Comparison of ENCODE assay signal across 14 cellular contexts in genomic region chr6:139748353-139749146, GRCh38.
A peak's percentile ranks its signal among the peaks of the same experiment; 100 is the strongest.
DNase-seq lines count a peak whose midpoint lies in the region; ATAC-seq and TF ChIP-seq lines count a peak whose summit lies in the region.
"Had no signal": no experiment of that assay in that cellular context is flagged by ENCODE, and none has a peak within 500 bp of the region (broad histone marks: within the 10 kb centered on the region; RNA-seq: fewer than 3 reads in every experiment).

No MANE protein-coding gene starts in this region.

- DNase-seq in EL: peak; percentile 70
- peak; percentile 67 for DNase-seq in RPMI7951 (ENCODE audit: low read depth)
- no peak for DNase-seq in left cardiac atrium
- no peak for DNase-seq in neural crest cell (ENCODE audit: low read depth, low spot score)
- DNase-seq in activated CD4-positive, alpha-beta memory T cell treated with anti-CD3 and anti-CD28 coated beads for 36 hours: no peak
- no peak for DNase-seq in activated T-cell treated with anti-CD3 and anti-CD28 coated beads, Interleukin-2, amount 50 U/mL, for 24 hours
- DNase-seq: activated CD4-positive, alpha-beta T cell treated with anti-CD3 and anti-CD28 coated beads for 1 hour; DMS79; effector memory CD8-positive, alpha-beta T cell; stimulated activated CD4-positive, alpha-beta T cell treated with anti-CD3 and anti-CD28 coated beads, Interleukin-4, amount 100 ng/mL, for 1 hour had no signal

- H3K4me1 Mint-ChIP-seq in neural crest cell: peaks cover 32% of the 10 kb centered on the region
- no peaks in the 10 kb centered on the region for H3K4me1 Mint-ChIP-seq in activated CD4-positive, alpha-beta memory T cell treated with anti-CD3 and anti-CD28 coated beads for 36 hours (ENCODE audit: low read depth)
- no peaks in the 10 kb centered on the region for H3K4me1 Mint-ChIP-seq in activated T-cell treated with anti-CD3 and anti-CD28 coated beads, Interleukin-2, amount 50 U/mL, for 24 hours (ENCODE audit: low read depth)
- H3K4me1 Mint-ChIP-seq: stimulated activated effector memory CD8-positive, alpha-beta T cell treated with anti-CD3 and anti-CD28 coated beads, Interleukin-12 subunit alpha, Interleukin-12 subunit beta, amount 100 ng/mL, for 72 hours had no signal

- H3K9me3 Mint-ChIP-seq in neural crest cell: no peaks in the 10 kb centered on the region
- no peaks in the 10 kb centered on the region for H3K9me3 Mint-ChIP-seq in activated CD4-positive, alpha-beta memory T cell treated with anti-CD3 and anti-CD28 coated beads for 36 hours
- no peaks in the 10 kb centered on the region for H3K9me3 Mint-ChIP-seq in activated T-cell treated with anti-CD3 and anti-CD28 coated beads, Interleukin-2, amount 50 U/mL, for 24 hours
- H3K9me3 Mint-ChIP-seq: activated T-helper 1 cell treated with anti-CD3 and anti-CD28 coated beads, Interleukin-12 subunit alpha, Interleukin-12 subunit beta, Interleukin-2, Interleukin-4 antibody, amounts not matched to agents 30 ng/mL and 10 ng/mL and 1 ng/mL, durations not matched to agents 14 hours and 24 hours and 36 hours; effector memory CD8-positive, alpha-beta T cell; stimulated activated effector memory CD8-positive, alpha-beta T cell treated with anti-CD3 and anti-CD28 coated beads, Interleukin-12 subunit alpha, Interleukin-12 subunit beta, amount 100 ng/mL, for 72 hours had no signal

- no peaks in the 10 kb centered on the region for H3K36me3 Mint-ChIP-seq in neural crest cell (ENCODE audit: low read depth)
- H3K36me3 Mint-ChIP-seq in activated CD4-positive, alpha-beta memory T cell treated with anti-CD3 and anti-CD28 coated beads for 36 hours: no peaks in the 10 kb centered on the region
- no peaks in the 10 kb centered on the region for H3K36me3 Mint-ChIP-seq in activated T-cell treated with anti-CD3 and anti-CD28 coated beads, Interleukin-2, amount 50 U/mL, for 24 hours (ENCODE audit: low read depth)
- H3K36me3 Mint-ChIP-seq: stimulated activated effector memory CD8-positive, alpha-beta T cell treated with anti-CD3 and anti-CD28 coated beads, Interleukin-12 subunit alpha, Interleukin-12 subunit beta, amount 100 ng/mL, for 72 hours had no signal

- H3K27me3 Mint-ChIP-seq in neural crest cell (ENCODE audit: low read depth): no peaks in the 10 kb centered on the region
- H3K27me3 Mint-ChIP-seq in activated CD4-positive, alpha-beta memory T cell treated with anti-CD3 and anti-CD28 coated beads for 36 hours: no peaks in the 10 kb centered on the region
- no peaks in the 10 kb centered on the region for H3K27me3 Mint-ChIP-seq in activated T-cell treated with anti-CD3 and anti-CD28 coated beads, Interleukin-2, amount 50 U/mL, for 24 hours
- H3K27me3 Mint-ChIP-seq: effector memory CD8-positive, alpha-beta T cell had no signal

- peak overlapping the region; percentile 16 for H3K27ac Mint-ChIP-seq in neural crest cell (ENCODE audit: unreplicated experiment)
- H3K27ac Mint-ChIP-seq in activated CD4-positive, alpha-beta memory T cell treated with anti-CD3 and anti-CD28 coated beads for 36 hours: no peak overlapping the region
- no peak overlapping the region for H3K27ac Mint-ChIP-seq in activated T-cell treated with anti-CD3 and anti-CD28 coated beads, Interleukin-2, amount 50 U/mL, for 24 hours
- H3K27ac Mint-ChIP-seq: activated T-helper 1 cell treated with anti-CD3 and anti-CD28 coated beads, Interleukin-12 subunit alpha, Interleukin-12 subunit beta, Interleukin-2, Interleukin-4 antibody, amounts not matched to agents 30 ng/mL and 10 ng/mL and 1 ng/mL, durations not matched to agents 14 hours and 24 hours and 36 hours; effector memory CD8-positive, alpha-beta T cell; stimulated activated effector memory CD8-positive, alpha-beta T cell treated with anti-CD3 and anti-CD28 coated beads, Interleukin-12 subunit alpha, Interleukin-12 subunit beta, amount 100 ng/mL, for 72 hours had no signal

- no peak overlapping the region for H3K4me3 Mint-ChIP-seq in neural crest cell
- H3K4me3 Mint-ChIP-seq in activated CD4-positive, alpha-beta memory T cell treated with anti-CD3 and anti-CD28 coated beads for 36 hours: no peak overlapping the region
- no peak overlapping the region for H3K4me3 Mint-ChIP-seq in activated T-cell treated with anti-CD3 and anti-CD28 coated beads, Interleukin-2, amount 50 U/mL, for 24 hours
- H3K4me3 Mint-ChIP-seq: activated T-helper 1 cell treated with anti-CD3 and anti-CD28 coated beads, Interleukin-12 subunit alpha, Interleukin-12 subunit beta, Interleukin-2, Interleukin-4 antibody, amounts not matched to agents 30 ng/mL and 10 ng/mL and 1 ng/mL, durations not matched to agents 14 hours and 24 hours and 36 hours; effector memory CD8-positive, alpha-beta T cell; stimulated activated effector memory CD8-positive, alpha-beta T cell treated with anti-CD3 and anti-CD28 coated beads, Interleukin-12 subunit alpha, Interleukin-12 subunit beta, amount 100 ng/mL, for 72 hours had no signal

- CTCF ChIA-PET in activated CD4-positive, alpha-beta memory T cell treated with anti-CD3 and anti-CD28 coated beads for 36 hours (lab: Charles Lee): no interaction called here

- ATAC-seq in left cardiac atrium (peak; percentile 23 to 84), HG02884 (IDR thresholded peaks at IDR 0.05; ENCODE audit: unreplicated experiment) (no peak), HG03354 (IDR thresholded peaks at IDR 0.05; ENCODE audit: poor library complexity, severe bottlenecking, unreplicated experiment) (no peak)
- ATAC-seq: effector memory CD8-positive, alpha-beta T cell; stimulated activated effector memory CD8-positive, alpha-beta T cell treated with anti-CD3 and anti-CD28 coated beads, Interleukin-12 subunit alpha, Interleukin-12 subunit beta, amount 100 ng/mL, for 72 hours had no signal

- TF ChIP-seq CTCF in neural crest cell (conservative IDR thresholded peaks at IDR 0.05): no peak

- intact Hi-C loops in left cardiac atrium (cut with DNase I): no loop called here
- intact Hi-C loops in activated CD4-positive, alpha-beta memory T cell treated with anti-CD3 and anti-CD28 coated beads for 36 hours (cut with micrococcal nuclease): no loop called here

- POLR2A ChIA-PET in activated CD4-positive, alpha-beta memory T cell treated with anti-CD3 and anti-CD28 coated beads for 36 hours (lab: Charles Lee): no interaction called here

Comparison
In these comparisons a context has a peak if more than half of its experiments do, and no peak if none do; other contexts are left out.
1. DNase-seq: peak in EL (single experiment) and RPMI7951 (single experiment); none in left cardiac atrium (single experiment), neural crest cell (single experiment), activated CD4-positive, alpha-beta memory T cell treated with anti-CD3 and anti-CD28 coated beads for 36 hours (single experiment) and activated T-cell treated with anti-CD3 and anti-CD28 coated beads, Interleukin-2, amount 50 U/mL, for 24 hours (single experiment).
2. ATAC-seq: peak in left cardiac atrium (2 of 2); none in HG02884 (single experiment) and HG03354 (single experiment).